ENCODE assay signal across 20 cellular contexts in genomic region chr3:127389913-127390312, GRCh38.
DNase-seq lines count a peak whose midpoint lies in the region; ATAC-seq, FAIRE-seq and TF ChIP-seq lines count a peak whose summit lies in the region.
"Had no signal": no experiment of that assay in that cellular context is flagged by ENCODE, and none has a peak within 500 bp of the region (broad histone marks: within the 10 kb centered on the region; RNA-seq: fewer than 3 reads in every experiment).

No MANE protein-coding gene starts in this region.

- no peaks in the 10 kb centered on the region for H3K9me3 Mint-ChIP-seq in astrocyte (ENCODE audit: unreplicated experiment)
- H3K9me3 Mint-ChIP-seq: CD8-positive, alpha-beta T cell; HFFc6 had no signal

- H4K91ac ChIP-seq in neuronal stem cell (ENCODE audit: low read depth, low read length, poor library complexity): no peak overlapping the region

- H4K8ac ChIP-seq in neuronal stem cell (ENCODE audit: low read depth, low read length): no peak overlapping the region

- ATAC-seq in lower lobe of right lung: no peak
- ATAC-seq: CD8-positive, alpha-beta T cell; GM12878; HepG2 had no signal

- H3K27me3 ChIP-seq in astrocyte (ENCODE audit: insufficient read depth, low read length): peaks cover 3% of the 10 kb centered on the region
- H3K27me3 ChIP-seq in neuronal stem cell (ENCODE audit: control insufficient read depth in 3 of 3, insufficient read depth in 3 of 3, low read depth in 1 of 3, low read length in 3 of 3): no peaks in the 10 kb centered on the region
- peaks cover 11% of the 10 kb centered on the region for H3K27me3 ChIP-seq in lower lobe of right lung (ENCODE audit: low read depth)

- H3K9ac ChIP-seq in astrocyte (ENCODE audit: low read length) (no peak overlapping the region), neuronal stem cell (ENCODE audit: low read depth, low read length, poor library complexity) (no peak overlapping the region)
- H3K9ac ChIP-seq: BLaER1 treated with 17β-estradiol and CSF1 and Interleukin-3, amounts not matched to agents 10 nM and 100 nM; GM23248 had no signal

- H2BK5ac ChIP-seq in neuronal stem cell (ENCODE audit: low read length): no peak overlapping the region

- peak overlapping the region; percentile 3 for H2BK15ac ChIP-seq in neuronal stem cell (ENCODE audit: low read length)

- no CpG with 5 or more reads among the region's 2 CpGs for WGBS in neuronal stem cell (ENCODE audit: extremely low coverage in 2 of 2, insufficient read length in 2 of 2, insufficient replicate concordance in 1 of 2), 2 donors

- no peak overlapping the region for H3K27ac Mint-ChIP-seq in astrocyte (ENCODE audit: unreplicated experiment)
- H3K27ac Mint-ChIP-seq: B cell; CD8-positive, alpha-beta T cell; HFFc6; IgD-negative memory B cell had no signal

- peaks cover 8% of the 10 kb centered on the region for H3K4me1 Mint-ChIP-seq in astrocyte (ENCODE audit: low read depth, unreplicated experiment)
- H3K4me1 Mint-ChIP-seq: B cell, IgD-negative memory B cell had no signal

- H3K27me3 Mint-ChIP-seq in astrocyte (ENCODE audit: low read depth, unreplicated experiment): peaks cover 22% of the 10 kb centered on the region

- H3K23ac ChIP-seq in neuronal stem cell (ENCODE audit: low read depth, low read length, poor library complexity): no peak overlapping the region

- H3K4ac ChIP-seq in neuronal stem cell (ENCODE audit: low read length): no peak overlapping the region

- H3K79me1 ChIP-seq in neuronal stem cell (ENCODE audit: low read depth, low read length): no peaks in the 10 kb centered on the region

- H3K27ac ChIP-seq in astrocyte (ENCODE audit: low read depth, low read length) (no peak overlapping the region), neuronal stem cell (replicated peaks; ENCODE audit: low read length) (no peak overlapping the region), lower lobe of right lung (no peak overlapping the region)
- H3K27ac ChIP-seq: BLaER1 treated with 17β-estradiol and CSF1 and Interleukin-3, amounts not matched to agents 10 nM and 100 nM; GM23248 had no signal

- H2AFZ ChIP-seq in astrocyte (ENCODE audit: low read depth, low read length): no peak overlapping the region
- no peak overlapping the region for H2AFZ ChIP-seq in neuronal stem cell (ENCODE audit: low read length)
- H2AFZ ChIP-seq: GM23248 had no signal

- H3K18ac ChIP-seq in neuronal stem cell (ENCODE audit: low read length): peak overlapping the region; percentile 49

- no peaks in the 10 kb centered on the region for H4K20me1 ChIP-seq in astrocyte (ENCODE audit: insufficient read depth, low read length)

- H3K79me2 ChIP-seq in astrocyte (ENCODE audit: insufficient read depth, low read length): no peaks in the 10 kb centered on the region

- H3K4me1 ChIP-seq in astrocyte (ENCODE audit: insufficient read depth, low read length): no peaks in the 10 kb centered on the region
- peaks cover 13 to 20% of the 10 kb centered on the region in 2 donors for H3K4me1 ChIP-seq in neuronal stem cell (ENCODE audit: control insufficient read depth in 2 of 2, insufficient read depth in 1 of 2, low read depth in 1 of 2, low read length in 2 of 2)
- H3K4me1 ChIP-seq in lower lobe of right lung: no peaks in the 10 kb centered on the region

- no peak overlapping the region for H3K14ac ChIP-seq in neuronal stem cell (ENCODE audit: low read length)

- no peak for FAIRE-seq in astrocyte (lab: Jason Lieb, UNC)
- FAIRE-seq: GM12878, GM19239, H54, HepG2 had no signal

- H2BK120ac ChIP-seq in neuronal stem cell (ENCODE audit: low read depth, low read length): no peak overlapping the region

- no peaks in the 10 kb centered on the region for H3K36me3 Mint-ChIP-seq in astrocyte (ENCODE audit: low read depth, unreplicated experiment)
- H3K36me3 Mint-ChIP-seq: CD8-positive, alpha-beta T cell; IgD-negative memory B cell had no signal

- TF ChIP-seq CTCF in astrocyte (IDR thresholded peaks at IDR 0.05; ENCODE audit: insufficient read depth, low read depth, low read length) (no peak), lower lobe of right lung (IDR thresholded peaks at IDR 0.05) (no peak)

- H3K4me3 Mint-ChIP-seq in astrocyte (ENCODE audit: unreplicated experiment): peak overlapping the region; percentile 1
- H3K4me3 Mint-ChIP-seq: B cell; CD8-positive, alpha-beta T cell; HFFc6; IgD-negative memory B cell had no signal

- no peak overlapping the region for H2BK12ac ChIP-seq in neuronal stem cell (ENCODE audit: low read length)

- no peak overlapping the region for H3K4me2 ChIP-seq in astrocyte (ENCODE audit: low read length)
- H3K4me2 ChIP-seq in neuronal stem cell (ENCODE audit: insufficient read depth, low read length, poor library complexity, severe bottlenecking): no peak overlapping the region
- H3K4me2 ChIP-seq: BLaER1 treated with 17β-estradiol and CSF1 and Interleukin-3, amounts not matched to agents 10 nM and 100 nM had no signal

- peak overlapping the region; percentile 86 for H2AK5ac ChIP-seq in neuronal stem cell (ENCODE audit: low read depth, low read length)

- no peaks in the 10 kb centered on the region for H3K9me3 ChIP-seq in astrocyte (ENCODE audit: insufficient read depth, low read depth, low read length)
- H3K9me3 ChIP-seq in neuronal stem cell (replicated peaks in 1 of 2; ENCODE audit: control insufficient read depth in 2 of 2, insufficient read depth in 1 of 2, low read depth in 1 of 2, low read length in 2 of 2): no peaks in the 10 kb centered on the region
- H3K9me3 ChIP-seq in lower lobe of right lung: no peaks in the 10 kb centered on the region
- H3K9me3 ChIP-seq: BLaER1 treated with 17β-estradiol and CSF1 and Interleukin-3, amounts not matched to agents 10 nM and 100 nM had no signal

- DNase-seq in astrocyte (ENCODE audit: low read depth) (no peak), islet precursor cell (peak; percentile 43), neuronal stem cell (ENCODE audit: low spot score) (no peak), Kasumi-1 (lab: John Stamatoyannopoulos, UW) (no peak), DMS 273 (lab: John Stamatoyannopoulos, UW; ENCODE audit: unreplicated experiment) (no peak), lower lobe of right lung (no peak)
- DNase-seq: Calu3; CD8-positive, alpha-beta T cell; DMS 273 treated with DMSO at 0.1 percent for 48 hours; DND-41; HCEC 1CT; HFFc6 had no signal

- no peaks in the 10 kb centered on the region for H3K36me3 ChIP-seq in astrocyte (ENCODE audit: insufficient read depth, low read length)
- H3K36me3 ChIP-seq in neuronal stem cell (replicated peaks in 1 of 2; ENCODE audit: control insufficient read depth in 2 of 2, insufficient read depth in 2 of 2, low read length in 2 of 2): no peaks in the 10 kb centered on the region
- no peaks in the 10 kb centered on the region for H3K36me3 ChIP-seq in lower lobe of right lung
- H3K36me3 ChIP-seq: BLaER1 treated with 17β-estradiol and CSF1 and Interleukin-3, amounts not matched to agents 10 nM and 100 nM had no signal

- intact Hi-C loops in lower lobe of right lung (cut with DNase I): no loop called here

- H3K4me3 ChIP-seq in astrocyte (ENCODE audit: insufficient read depth, low read depth, low read length) (no peak overlapping the region), neuronal stem cell (ENCODE audit: low read length in 2 of 2) (no peak overlapping the region), lower lobe of right lung (no peak overlapping the region)
- H3K4me3 ChIP-seq: BLaER1 treated with 17β-estradiol and CSF1 and Interleukin-3, amounts not matched to agents 10 nM and 100 nM; GM12878; GM23248 had no signal
